ENCODE assay signal across 24 cellular contexts in genomic region chr9:96065482-96066251, GRCh38.
"Had no signal": no experiment of that assay in that cellular context is flagged by ENCODE, and none has a peak within 500 bp of the region (broad histone marks: within the 10 kb centered on the region; RNA-seq: fewer than 3 reads in every experiment).

No MANE protein-coding gene starts in this region.

- H3K36me3 ChIP-seq: SJSA1 had no signal

- FAIRE-seq: HTR-8/SVneo, RCC 7860 had no signal

- DNase-seq: KBM-7; NCI-H1048; NCI-H1105; NCI-H1417; NCI-H1436 treated with DMSO at 0.1 percent for 48 hours; NCI-H1694; NCI-H187 treated with DMSO at 0.1 percent for 48 hours; NCI-H2029 treated with DMSO at 0.1 percent for 48 hours; NCI-H2227 treated with DMSO at 0.1 percent for 48 hours; NCI-H510A; NCI-H524 treated with DMSO at 0.1 percent for 48 hours; NCI-H69; NCI-H774; NK-92 treated with Interleukin-12 subunit alpha and Interleukin-12 subunit beta, amount 100 ng/mL, for 24 hours; Right ventricle myocardium superior; RPMI8226; SIG-M5; SK-N-SH; SW 1271; T-cell had no signal

- H3K9ac ChIP-seq: SK-N-SH had no signal

- ATAC-seq: T-cell had no signal

- H3K4me2 ChIP-seq: SK-N-SH had no signal

- H3K9me3 ChIP-seq: SJSA1, SK-N-SH had no signal

- H3K27ac ChIP-seq: HL-60, SJSA1 had no signal

- H3K4me3 ChIP-seq: SJSA1 had no signal

- H3K27me3 ChIP-seq: SJSA1 had no signal
